In genomic region chr4:2943364-2944090, GRCh38 we compare ENCODE assay signal across 1 cellular context.
TF ChIP-seq lines count a peak whose summit lies in the region.

No MANE protein-coding gene starts in this region.

TF ChIP-seq in SK-N-SH treated with all-trans-retinoic acid at 6 μM for 48 hours, 23 proteins besides CTCF, POLR2A, EP300 and RAD21 (continued from another document):
- TF ChIP-seq CSRNP3 (CRISPR knock-in tag; IDR thresholded peaks at IDR 0.05), result no peak
- TF ChIP-seq ISL1 (CRISPR knock-in tag; IDR thresholded peaks at IDR 0.05), result no peak
- no peak for TF ChIP-seq PPARA (CRISPR knock-in tag; IDR thresholded peaks at IDR 0.05; ENCODE audit: borderline replicate concordance)
- TF ChIP-seq ESRRG (CRISPR knock-in tag; IDR thresholded peaks at IDR 0.05), result no peak
- TF ChIP-seq CREB5 (CRISPR knock-in tag; IDR thresholded peaks at IDR 0.05; ENCODE audit: low read depth), result no peak
- no peak for TF ChIP-seq CSDC2 (CRISPR knock-in tag; IDR thresholded peaks at IDR 0.05)
- TF ChIP-seq GLIS3 (CRISPR knock-in tag; IDR thresholded peaks at IDR 0.05), result no peak
- no peak for TF ChIP-seq POU6F1 (CRISPR knock-in tag; IDR thresholded peaks at IDR 0.05; ENCODE audit: borderline replicate concordance, low read depth)
- TF ChIP-seq ZNF8 (CRISPR knock-in tag; IDR thresholded peaks at IDR 0.05), result no peak
- TF ChIP-seq ZFP3 (CRISPR knock-in tag; IDR thresholded peaks at IDR 0.05), result no peak
- TF ChIP-seq RARB (CRISPR knock-in tag; IDR thresholded peaks at IDR 0.05), result no peak
- TF ChIP-seq ZC3H10 (CRISPR knock-in tag; IDR thresholded peaks at IDR 0.05), result no peak
- TF ChIP-seq BACH2 (CRISPR knock-in tag; IDR thresholded peaks at IDR 0.05; ENCODE audit: borderline replicate concordance), result no peak
- TF ChIP-seq ZFP30 (CRISPR knock-in tag; IDR thresholded peaks at IDR 0.05), result no peak
TF ChIP-seq in SK-N-SH treated with all-trans-retinoic acid at 6 μM for 48 hours: peak in this region for 0.
